Comparison of ENCODE assay signal across 8 cellular contexts in genomic region chr16:4350787-4351659, GRCh38. TPM values are rescaled to one million over a fixed set of nuclear protein-coding genes. Genes with fewer than 3 reads are reported as not detected.
DNase-seq lines count a peak whose midpoint lies in the region; TF ChIP-seq lines count a peak whose summit lies in the region.

TSS of gene PAM16 (minus strand) at chr16:4351321. CDS start at chr16:4351234, 87 bp downstream.

- peak; percentile 78 for DNase-seq in GM04504 (ENCODE audit: low read depth)
- DNase-seq in HFFc6: peak; percentile 88
- DNase-seq in NAMALWA (ENCODE audit: low spot score): peak; percentile 96
- peak; percentile 93 for DNase-seq in SK-MEL-5 (ENCODE audit: low read depth, low spot score)
- peak; percentile 98 for DNase-seq in activated naive CD4-positive, alpha-beta T cell treated with Interleukin-2 at 50 U/mL for 16 hours
- DNase-seq in germinal center (ENCODE audit: low spot score): peak; percentile 95
- peak; percentile 49 to 96 (median 91) for DNase-seq in nucleus accumbens (lab: John Stamatoyannopoulos, UW)
- peak; percentile 94 for DNase-seq in superior temporal gyrus (ENCODE audit: extremely low spot score)

- no peaks in the 10 kb centered on the region for H3K9me3 Mint-ChIP-seq in HFFc6

- H3K4me3 Mint-ChIP-seq in HFFc6: peak within 1 kb of the TSS; percentile 98

- TF ChIP-seq CTCF in HFFc6 (IDR thresholded peaks at IDR 0.05): peak; percentile 53; the same call in 1 of the 2 replicates

- in situ Hi-C loops in SK-MEL-5 (cut with HindIII; ENCODE audit: low pct_unique_long_range_greater_than_20kb, low sequenced_read_pairs): no loop called here

- peaks cover 30% of the 10 kb centered on the region for H3K4me1 Mint-ChIP-seq in HFFc6 (ENCODE audit: low read depth)

- H3K27me3 Mint-ChIP-seq in HFFc6 (ENCODE audit: insufficient read depth): peaks cover 2% of the 10 kb centered on the region; the same call in 1 of the 2 replicates

- H3K36me3 Mint-ChIP-seq in HFFc6 (ENCODE audit: low read depth): no peaks in the 10 kb centered on the region; the same call in 1 of the 2 replicates

- peak within 1 kb of the TSS; percentile 81 for H3K27ac Mint-ChIP-seq in HFFc6

RNA-seq across cellular contexts. Expression of gene PAM16, which starts in this region (rescaled TPM):
- total RNA-seq in HFFc6 (2021; fragmentation: NEBNext Ultra II Directional; extraction: Animal tissue kit (Norgen Biotek cat#: 25700)): 10 to 100 TPM; 44.9 to 50.8 (median 46.1) TPM
- total RNA-seq in SK-MEL-5 (2014; rRNA removed; shearing (Covaris generic)): 49.8 and 57.1 TPM in 2 replicates
- polyA plus RNA-seq in SK-MEL-5 (2015; cell fraction: cytosol; rRNA removed): 72.0 and 86.5 TPM in 2 replicates
- polyA plus RNA-seq in SK-MEL-5 (2015; cell fraction: nucleus; rRNA removed): 15.1 and 26.4 TPM in 2 replicates

Comparison
In these comparisons a context has a peak if more than half of its experiments do, and no peak if none do; other contexts are left out.
1. Peak in every context shown above with its lines: DNase-seq.